17 cellular contexts compared by ENCODE assay signal in genomic region chr7:77565917-77566316, GRCh38. TPM values are rescaled to one million over a fixed set of nuclear protein-coding genes. Genes with fewer than 3 reads are reported as not detected.
DNase-seq lines count a peak whose midpoint lies in the region; ATAC-seq and TF ChIP-seq lines count a peak whose summit lies in the region.
"Had no signal": no experiment of that assay in that cellular context is flagged by ENCODE, and none has a peak within 500 bp of the region (broad histone marks: within the 10 kb centered on the region; RNA-seq: fewer than 3 reads in every experiment).

No MANE protein-coding gene starts in this region.

- H3K36me3 ChIP-seq in testis (ENCODE audit: low read depth, missing control alignments), result no peaks in the 10 kb centered on the region
- H3K36me3 ChIP-seq: thoracic aorta had no signal

- peak overlapping the region; percentile 63 for H3K27ac Mint-ChIP-seq in dendritic cell treated with granulocyte-macrophage colony-stimulating factor and Interleukin-4, amounts not matched to agents 40 ng/mL and 50 ng/mL, for 4 days
- peak overlapping the region; percentile 7 for H3K27ac Mint-ChIP-seq in mesothelial cell of epicardium
- H3K27ac Mint-ChIP-seq: activated T-helper 1 cell treated with anti-CD3 and anti-CD28 coated beads, Interleukin-12 subunit alpha, Interleukin-12 subunit beta, Interleukin-2, Interleukin-4 antibody, amounts not matched to agents 30 ng/mL and 10 ng/mL and 1 ng/mL, durations not matched to agents 14 hours and 24 hours and 36 hours; CD4-positive, CD25-positive, alpha-beta regulatory T cell had no signal

- no peaks in the 10 kb centered on the region for H3K27me3 Mint-ChIP-seq in dendritic cell treated with granulocyte-macrophage colony-stimulating factor and Interleukin-4, amounts not matched to agents 40 ng/mL and 50 ng/mL, for 4 days
- H3K27me3 Mint-ChIP-seq in mesothelial cell of epicardium (ENCODE audit: low read depth), result no peaks in the 10 kb centered on the region
- H3K27me3 Mint-ChIP-seq: CD4-positive, CD25-positive, alpha-beta regulatory T cell had no signal

- ATAC-seq in HG03354 (IDR thresholded peaks at IDR 0.05; ENCODE audit: poor library complexity, severe bottlenecking, unreplicated experiment), result no peak
- ATAC-seq: HepG2 had no signal

- H3K4me1 Mint-ChIP-seq in dendritic cell treated with granulocyte-macrophage colony-stimulating factor and Interleukin-4, amounts not matched to agents 40 ng/mL and 50 ng/mL, for 4 days (ENCODE audit: low read depth), result peaks cover 48% of the 10 kb centered on the region
- H3K4me1 Mint-ChIP-seq in mesothelial cell of epicardium, result peaks cover 17% of the 10 kb centered on the region

- no peak overlapping the region for H3K4me3 ChIP-seq in testis
- H3K4me3 ChIP-seq: thoracic aorta had no signal

- peaks cover 24% of the 10 kb centered on the region for H3K36me3 Mint-ChIP-seq in dendritic cell treated with granulocyte-macrophage colony-stimulating factor and Interleukin-4, amounts not matched to agents 40 ng/mL and 50 ng/mL, for 4 days (ENCODE audit: low read depth)
- peaks cover 8% of the 10 kb centered on the region for H3K36me3 Mint-ChIP-seq in mesothelial cell of epicardium
- H3K36me3 Mint-ChIP-seq: CD4-positive, CD25-positive, alpha-beta regulatory T cell had no signal

- no peaks in the 10 kb centered on the region for H3K4me1 ChIP-seq in testis

- no peak overlapping the region for H3K4me3 Mint-ChIP-seq in dendritic cell treated with granulocyte-macrophage colony-stimulating factor and Interleukin-4, amounts not matched to agents 40 ng/mL and 50 ng/mL, for 4 days
- H3K4me3 Mint-ChIP-seq in mesothelial cell of epicardium, result no peak overlapping the region
- H3K4me3 Mint-ChIP-seq: activated T-helper 1 cell treated with anti-CD3 and anti-CD28 coated beads, Interleukin-12 subunit alpha, Interleukin-12 subunit beta, Interleukin-2, Interleukin-4 antibody, amounts not matched to agents 30 ng/mL and 10 ng/mL and 1 ng/mL, durations not matched to agents 14 hours and 24 hours and 36 hours; CD4-positive, CD25-positive, alpha-beta regulatory T cell; WTC11 had no signal

- intact Hi-C loops in dendritic cell treated with granulocyte-macrophage colony-stimulating factor and Interleukin-4, amounts not matched to agents 40 ng/mL and 50 ng/mL, for 4 days (cut with micrococcal nuclease), result no loop called here
- intact Hi-C loops in testis (cut with DNase I; ENCODE audit: low total_unique reads), result no loop called here

- TF ChIP-seq POLR2A in testis (IDR thresholded peaks at IDR 0.05), result no peak

- no peaks in the 10 kb centered on the region for H3K9me3 Mint-ChIP-seq in dendritic cell treated with granulocyte-macrophage colony-stimulating factor and Interleukin-4, amounts not matched to agents 40 ng/mL and 50 ng/mL, for 4 days
- no peaks in the 10 kb centered on the region for H3K9me3 Mint-ChIP-seq in mesothelial cell of epicardium
- H3K9me3 Mint-ChIP-seq: activated T-helper 1 cell treated with anti-CD3 and anti-CD28 coated beads, Interleukin-12 subunit alpha, Interleukin-12 subunit beta, Interleukin-2, Interleukin-4 antibody, amounts not matched to agents 30 ng/mL and 10 ng/mL and 1 ng/mL, durations not matched to agents 14 hours and 24 hours and 36 hours; CD4-positive, CD25-positive, alpha-beta regulatory T cell; WTC11 had no signal

- DNase-seq in AG20443 (ENCODE audit: low spot score) (peak; percentile 42), MV-4-11 (lab: John Stamatoyannopoulos, UW) (peak; percentile 91), mesothelial cell of epicardium (ENCODE audit: low spot score in 2 of 2, unreplicated experiment in 2 of 2) (no peak), UCSD-AML1 (lab: John Stamatoyannopoulos, UW; ENCODE audit: unreplicated experiment) (no peak), NCI-H1436 treated with DMSO at 0.1 percent for 48 hours (lab: John Stamatoyannopoulos, UW) (no peak), testis (no peak)
- DNase-seq: CD4-positive, CD25-positive, alpha-beta regulatory T cell; cerebellar nuclear complex; head of caudate nucleus; NCI-H2081 treated with DMSO at 0.1 percent for 48 hours; RPMI8226 had no signal

- no peak overlapping the region for H3K27ac ChIP-seq in testis
- H3K27ac ChIP-seq: thoracic aorta had no signal

- H3K27me3 ChIP-seq in testis, result no peaks in the 10 kb centered on the region

- no peak for TF ChIP-seq CTCF in mesothelial cell of epicardium (IDR thresholded peaks at IDR 0.05; ENCODE audit: unreplicated experiment)
- no peak for TF ChIP-seq CTCF in testis (IDR thresholded peaks at IDR 0.05)

- 63 to 72% methylated on average over 1 of the region's 1 CpG for WGBS in testis, 2 donors

- H3K9me3 ChIP-seq in testis, result no peaks in the 10 kb centered on the region
- H3K9me3 ChIP-seq: thoracic aorta had no signal

RNA-seq across cellular contexts. Expression of gene PTPN12, which starts 28.8 kb away (rescaled TPM):
- total RNA-seq in mesothelial cell of epicardium (103 to 118 TPM (median 114 TPM) in 3 replicates), testis (10 to 100 TPM; 82.5 to 86.5 TPM)
- 36.7 TPM for polyA plus RNA-seq in testis (ENCODE audit: insufficient read depth, low read depth, low replicate concordance)

Comparison
In these comparisons a context has a peak if more than half of its experiments do, and no peak if none do; other contexts are left out.
1. DNase-seq: peak in AG20443 (single experiment) and MV-4-11 (single experiment); none in mesothelial cell of epicardium (0 of 2), UCSD-AML1 (single experiment), NCI-H1436 treated with DMSO at 0.1 percent for 48 hours (single experiment) and testis (single experiment).